In the genomic region with DNA sequence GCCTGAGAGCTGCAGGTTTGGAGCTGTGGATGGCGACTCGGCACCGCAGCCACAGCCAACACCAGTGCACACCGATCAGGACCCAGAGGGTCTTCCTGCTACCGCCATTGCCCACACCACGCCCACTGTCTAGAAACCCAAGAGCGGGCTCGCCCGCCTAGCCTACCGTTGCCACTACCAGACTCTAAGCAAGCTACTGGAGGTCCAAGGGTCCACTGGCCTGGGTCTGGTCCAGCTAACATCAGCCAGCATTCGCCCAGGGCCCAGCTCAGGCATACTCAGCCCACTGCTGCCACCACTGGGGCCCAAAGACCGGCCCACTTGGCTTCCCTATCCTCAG, we compare ENCODE assay signal across 8 cellular contexts.
DNase-seq lines count a peak whose midpoint lies in the region; ATAC-seq and TF ChIP-seq lines count a peak whose summit lies in the region.
"Had no signal": no experiment of that assay in that cellular context is flagged by ENCODE, and none has a peak within 500 bp of the region (broad histone marks: within the 10 kb centered on the region; RNA-seq: fewer than 3 reads in every experiment).

No MANE protein-coding gene starts in this region.

- no peak for DNase-seq in GM12864 (ENCODE audit: low read depth)
- no peak for DNase-seq in choroid plexus epithelial cell (ENCODE audit: low read depth)
- DNase-seq in cortex of kidney (lab: John Stamatoyannopoulos, UW), result no peak
- DNase-seq in DMS53 (lab: John Stamatoyannopoulos, UW), result no peak
- DNase-seq: NCI-H226 had no signal

- peak overlapping the region; percentile 24 for H2AFZ ChIP-seq in neuron (ENCODE audit: low read depth, low read length)

- no peaks in the 10 kb centered on the region for H3K4me1 ChIP-seq in HEK293 (ENCODE audit: control insufficient read depth, insufficient read depth, low read length)
- no peaks in the 10 kb centered on the region for H3K4me1 ChIP-seq in neuron (ENCODE audit: insufficient read depth, low read length)

- H3K27ac ChIP-seq in HEK293 (ENCODE audit: extremely low read depth, low read depth, low read length), result no peak overlapping the region

- H3K4me3 ChIP-seq in GM12864 (ENCODE audit: low read depth, low read length) (peak overlapping the region; percentile 41), HEK293 (ENCODE audit: low read depth, low read length) (no peak overlapping the region), choroid plexus epithelial cell (ENCODE audit: low read depth, low read length) (peak overlapping the region; percentile 55), neuron (ENCODE audit: low read length) (no peak overlapping the region)

- POLR2A ChIA-PET in HEK293 (lab: Yijun Ruan, JAX), result no interaction called here

- H3K27me3 ChIP-seq in neuron (ENCODE audit: insufficient read depth, low read length), result no peaks in the 10 kb centered on the region

- CTCF ChIA-PET in HEK293 (lab: Yijun Ruan, JAX), result interaction anchor here (0.7 to 5.5 kb wide), 9 partner anchors 9 to 361 kb away, joined by 3 to 90 read pairs (median 4); no protein-coding TSS in a partner anchor

- H3K9me3 ChIP-seq in HEK293 (ENCODE audit: control insufficient read depth, insufficient read depth, low read depth, low read length) (no peaks in the 10 kb centered on the region), neuron (ENCODE audit: low read length) (peaks cover 2% of the 10 kb centered on the region)

- TF ChIP-seq CTCF in GM12864 (IDR thresholded peaks at IDR 0.05; ENCODE audit: low read depth, low read length, missing control alignments) (no peak), HEK293 (tag by site-specific recombination; IDR thresholded peaks at IDR 0.05) (no peak), choroid plexus epithelial cell (conservative IDR thresholded peaks at IDR 0.05; ENCODE audit: low read depth, low read length) (no peak)

- ATAC-seq in GM21576 (IDR thresholded peaks at IDR 0.05; ENCODE audit: unreplicated experiment), result no peak

- H3K36me3 ChIP-seq in HEK293 (ENCODE audit: control insufficient read depth in 2 of 2, insufficient read depth in 1 of 2, low read length in 2 of 2), result no peaks in the 10 kb centered on the region
- no peaks in the 10 kb centered on the region for H3K36me3 ChIP-seq in neuron (ENCODE audit: insufficient read depth, low read length)

TF ChIP-seq in HEK293, 187 proteins besides CTCF, POLR2A, EP300 and RAD21:
- TF ChIP-seq GLI2 (tag by site-specific recombination; IDR thresholded peaks at IDR 0.05; ENCODE audit: borderline replicate concordance, low read depth) (no peak), KLF9 (tag by site-specific recombination; IDR thresholded peaks at IDR 0.05; ENCODE audit: low read depth) (0 out of 2 replicates have a peak, but pooled peaks have one; percentile 33)

Comparison
In these comparisons a context has a peak if more than half of its experiments do, and no peak if none do; other contexts are left out.
1. H3K4me3 ChIP-seq: peak in GM12864 (single experiment) and choroid plexus epithelial cell (single experiment); none in HEK293 (single experiment) and neuron (single experiment).